8 cellular contexts compared by ENCODE assay signal in the genomic region with DNA sequence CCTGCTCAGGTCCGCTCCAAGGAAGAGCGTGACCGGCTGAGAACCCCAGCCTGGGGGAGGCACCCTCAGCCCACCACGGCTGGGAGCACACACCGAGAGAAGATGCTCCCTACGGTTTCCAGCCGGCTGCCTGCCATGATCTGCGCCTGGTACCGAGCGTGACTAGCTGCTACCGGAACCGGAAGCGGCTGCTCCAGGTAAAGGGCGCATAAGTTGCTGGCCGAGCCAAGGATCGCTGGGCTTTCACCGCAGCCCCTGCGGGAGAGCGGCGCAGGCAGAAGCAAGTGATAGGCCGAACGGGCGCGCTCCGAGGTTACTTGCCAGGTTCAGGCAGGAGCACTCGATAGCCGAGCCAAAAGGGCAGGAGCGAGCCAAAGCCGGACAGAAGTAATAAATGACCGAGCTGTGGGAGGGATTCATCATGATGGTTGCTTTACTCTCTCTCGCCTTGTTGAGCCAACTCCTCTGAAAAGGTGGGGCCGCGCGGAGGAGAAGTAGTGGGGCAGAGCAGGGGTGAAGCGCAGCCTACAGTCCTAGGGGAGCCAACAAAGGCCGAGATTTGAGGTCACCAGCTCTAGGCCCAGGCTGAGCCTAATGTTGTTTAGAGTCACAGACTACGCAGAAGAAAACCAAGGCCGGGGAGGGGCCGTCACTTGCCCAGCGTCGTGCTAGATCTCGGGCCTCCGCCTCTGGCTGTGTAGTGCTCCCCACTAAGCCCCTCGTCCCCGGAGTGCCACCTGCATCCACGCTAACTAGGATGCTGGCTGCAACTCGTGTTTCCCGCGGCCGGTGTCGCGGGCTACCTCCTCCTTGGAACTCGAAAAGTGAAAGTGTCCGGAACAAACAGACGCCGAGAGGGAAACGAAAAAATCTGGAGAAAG. TPM values are rescaled to one million over a fixed set of nuclear protein-coding genes. Genes with fewer than 3 reads are reported as not detected.
DNase-seq lines count a peak whose midpoint lies in the region; ATAC-seq and TF ChIP-seq lines count a peak whose summit lies in the region.

Gene MRPS23 (minus strand): TSS at position 171 of the 881 bp plus-strand sequence. CDS start 34 bp downstream, at position 137.

- peak within 1 kb of the TSS; percentile 87 for H3K4me3 ChIP-seq in kidney epithelial cell (ENCODE audit: low read depth, low read length)

- peak; percentile 91 for TF ChIP-seq POLR2A in GM19099 (IDR thresholded peaks at IDR 0.05; ENCODE audit: extremely low read depth, insufficient read length, low read depth)

- no peaks in the 10 kb centered on the region for H3K27me3 ChIP-seq in kidney epithelial cell (ENCODE audit: control insufficient read depth, insufficient read depth, low read length)

- no peaks in the 10 kb centered on the region for H3K36me3 ChIP-seq in kidney epithelial cell (ENCODE audit: control insufficient read depth, insufficient read depth, low read length)

- peak; percentile 96 for DNase-seq in AG20443 (ENCODE audit: low spot score)
- DNase-seq in NCI-H510A (lab: John Stamatoyannopoulos, UW) = peak; percentile 99
- DNase-seq in activated CD4-positive, alpha-beta T cell treated with anti-CD3 and anti-CD28 coated beads for 1 hour = peak; percentile 92
- peak; percentile 95 for DNase-seq in cerebellum (ENCODE audit: low spot score)
- DNase-seq in kidney epithelial cell (ENCODE audit: low read depth) = peak; percentile 92
- peak; percentile 94 to 95 for DNase-seq in stimulated activated CD4-positive, alpha-beta T cell treated with anti-CD3 and anti-CD28 coated beads, Interleukin-15, amount 100 ng/mL, for 48 hours (ENCODE audit: low read depth in 2 of 2)

- peak; percentile 95 for ATAC-seq in HG03432 (IDR thresholded peaks at IDR 0.05; ENCODE audit: unreplicated experiment)

- no peak for TF ChIP-seq CTCF in kidney epithelial cell (IDR thresholded peaks at IDR 0.05; ENCODE audit: insufficient read depth, low read length, poor library complexity, severe bottlenecking)

RNA-seq across cellular contexts. Expression of gene MRPS23, which starts in this region (rescaled TPM):
- total RNA-seq in cerebellum (17.1 TPM), kidney epithelial cell (26.1 and 43.2 TPM in 2 replicates)

Comparison
In these comparisons a context has a peak if more than half of its experiments do, and no peak if none do; other contexts are left out.
1. Peak in every context shown above with its lines: DNase-seq, ATAC-seq and H3K4me3 ChIP-seq.